In the genomic region with DNA sequence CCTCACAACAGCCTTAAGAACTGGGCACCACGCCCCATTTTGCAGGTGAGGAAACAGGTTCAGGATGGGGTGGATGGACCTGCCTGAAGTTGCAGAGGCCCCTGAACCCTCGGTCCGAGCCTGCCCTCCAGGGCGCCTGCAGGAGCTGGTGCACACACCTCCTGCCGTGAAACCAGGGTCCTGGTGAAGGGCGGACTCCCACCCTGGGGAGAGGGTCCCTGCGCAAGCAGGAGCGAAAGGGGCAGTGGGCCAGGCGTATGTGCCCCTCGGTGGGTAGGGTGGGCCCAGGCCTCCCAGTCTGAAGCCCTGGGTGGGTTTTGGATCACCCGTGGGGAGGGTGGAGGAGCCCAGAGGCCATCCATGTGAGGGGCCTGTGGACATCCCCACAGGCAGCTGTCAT, we compare ENCODE assay signal across 35 cellular contexts. TPM values are rescaled to one million over a fixed set of nuclear protein-coding genes. Genes with fewer than 3 reads are reported as not detected.
"Had no signal": no experiment of that assay in that cellular context is flagged by ENCODE, and none has a peak within 500 bp of the region (broad histone marks: within the 10 kb centered on the region; RNA-seq: fewer than 3 reads in every experiment).

No MANE protein-coding gene starts in this region.

- ATAC-seq: activated CD8-positive, alpha-beta memory T cell treated with anti-CD3 and anti-CD28 coated beads, Interleukin-2, amount 10 ng/mL, durations not matched to agents 7 days and 5 days; activated naive CD8-positive, alpha-beta T cell treated with anti-CD3 and anti-CD28 coated beads, Interleukin-2, amount 50 U/mL, for 24 hours had no signal

- DNase-seq: activated CD4-positive, alpha-beta memory T cell treated with anti-CD3 and anti-CD28 coated beads, Interleukin-2, amount 10 ng/mL, durations not matched to agents 7 days and 5 days; activated CD4-positive, alpha-beta T cell treated with anti-CD3 and anti-CD28 coated beads for 1 hour; activated CD4-positive, alpha-beta T cell treated with anti-CD3 and anti-CD28 coated beads for 48 hours; activated CD4-positive, CD25-positive, alpha-beta regulatory T cell; activated CD8-positive, alpha-beta memory T cell treated with anti-CD3 and anti-CD28 coated beads for 24 hours; activated CD8-positive, alpha-beta memory T cell treated with anti-CD3 and anti-CD28 coated beads, Interleukin-2, amount 10 ng/mL, durations not matched to agents 7 days and 5 days; activated CD8-positive, alpha-beta memory T cell treated with anti-CD3 and anti-CD28 coated beads, Interleukin-2, amount 50 U/mL, for 48 hours; activated effector memory CD4-positive, alpha-beta T cell treated with Interleukin-2 at 50 U/mL for 16 hours; activated naive CD4-positive, alpha-beta T cell treated with anti-CD3 and anti-CD28 coated beads, Interleukin-2, amount 10 ng/mL, durations not matched to agents 7 days and 5 days; activated naive CD8-positive, alpha-beta T cell treated with anti-CD3 and anti-CD28 coated beads, Interleukin-2, amount 50 U/mL, for 24 hours; activated T-cell treated with anti-CD3 and anti-CD28 coated beads, Interleukin-2, amount 50 U/mL, for 48 hours; aorta; brain microvascular endothelial cell; central memory CD4-positive, alpha-beta T cell; Karpas-422; NCI-H1105 treated with DMSO at 0.1 percent for 48 hours; NCI-H1436; NCI-H1694; NCI-H1930; NCI-H2081 treated with DMSO at 0.1 percent for 48 hours; NCI-H345; NCI-H510A; NCI-H526; NCI-H748 treated with DMSO at 0.1 percent for 48 hours; NK-92 treated with Interleukin-12 subunit alpha and Interleukin-12 subunit beta, amount 100 ng/mL, for 24 hours; PC-9; Right ventricle myocardium superior; SW 1271; T-helper 1 cell; T-helper 2 cell; T-helper 9 cell; WERI-Rb-1 had no signal

- H3K36me3 ChIP-seq: brain microvascular endothelial cell, WERI-Rb-1 had no signal

- H2AFZ ChIP-seq: PC-9 had no signal

- H3K4me2 ChIP-seq: PC-9 had no signal

- H3K4me3 ChIP-seq: PC-9 had no signal

- FAIRE-seq: RCC 7860 had no signal

- H3K27ac ChIP-seq: brain microvascular endothelial cell, PC-9, RWPE1, WERI-Rb-1 had no signal

RNA-seq across cellular contexts. Expression of a gene that starts 37.9 kb away (rescaled TPM):
- total RNA-seq: activated CD8-positive, alpha-beta memory T cell treated with anti-CD3 and anti-CD28 coated beads, Interleukin-2, amount 10 ng/mL, durations not matched to agents 7 days and 5 days; MCF 10A; PC-9 had no signal

RNA-seq across cellular contexts. Expression of a gene that starts 50.9 kb away (rescaled TPM):
- total RNA-seq: activated CD4-positive, alpha-beta memory T cell treated with anti-CD3 and anti-CD28 coated beads, Interleukin-2, amount 10 ng/mL, durations not matched to agents 7 days and 5 days; activated CD8-positive, alpha-beta memory T cell treated with anti-CD3 and anti-CD28 coated beads, Interleukin-2, amount 10 ng/mL, durations not matched to agents 7 days and 5 days; aorta had no signal
- polyA plus RNA-seq: aorta had no signal
